In genomic region chr21:27653481-27653880, GRCh38 we compare ENCODE assay signal across 22 cellular contexts.
"Had no signal": no experiment of that assay in that cellular context is flagged by ENCODE, and none has a peak within 500 bp of the region (broad histone marks: within the 10 kb centered on the region; RNA-seq: fewer than 3 reads in every experiment).

No MANE protein-coding gene starts in this region.

- ATAC-seq: effector memory CD8-positive, alpha-beta T cell; gastrocnemius medialis; heart left ventricle; left cardiac atrium; left lung; left ventricle myocardium superior; lower lobe of right lung; naive thymus-derived CD4-positive, alpha-beta T cell had no signal

- H3K4me1 Mint-ChIP-seq: endodermal cell; immature natural killer cell; memory B cell; naive thymus-derived CD4-positive, alpha-beta T cell had no signal

- H2AFZ ChIP-seq: hepatocyte had no signal

- H3K79me2 ChIP-seq: hepatocyte had no signal

- DNase-seq: colonic mucosa; cortex of kidney; effector CD8-positive, alpha-beta T cell; effector memory CD8-positive, alpha-beta T cell; endodermal cell; foreskin melanocyte; gastrocnemius medialis; heart left ventricle; hypothalamus; immature natural killer cell; islet precursor cell; left cardiac atrium; left lung; left ventricle myocardium superior; lower lobe of right lung; mesendoderm; midbrain; naive thymus-derived CD4-positive, alpha-beta T cell had no signal

- H3K27me3 Mint-ChIP-seq: dendritic cell treated with granulocyte-macrophage colony-stimulating factor and Interleukin-4, amounts not matched to agents 40 ng/mL and 50 ng/mL, for 4 days; effector memory CD8-positive, alpha-beta T cell; memory B cell; naive thymus-derived CD4-positive, alpha-beta T cell had no signal

- H3K36me3 Mint-ChIP-seq: immature natural killer cell; memory B cell; naive thymus-derived CD4-positive, alpha-beta T cell had no signal

- H3K36me3 ChIP-seq: colonic mucosa, esophagus muscularis mucosa, gastrocnemius medialis, heart left ventricle, left lung, lower lobe of right lung had no signal

- H3K4me3 Mint-ChIP-seq: dendritic cell treated with granulocyte-macrophage colony-stimulating factor and Interleukin-4, amounts not matched to agents 40 ng/mL and 50 ng/mL, for 4 days; effector memory CD8-positive, alpha-beta T cell; endodermal cell; immature natural killer cell; memory B cell; naive thymus-derived CD4-positive, alpha-beta T cell had no signal

- H3K27ac Mint-ChIP-seq: dendritic cell treated with granulocyte-macrophage colony-stimulating factor and Interleukin-4, amounts not matched to agents 40 ng/mL and 50 ng/mL, for 4 days; effector memory CD8-positive, alpha-beta T cell; endodermal cell; immature natural killer cell; memory B cell; naive thymus-derived CD4-positive, alpha-beta T cell had no signal

- H3K9me3 Mint-ChIP-seq: dendritic cell treated with granulocyte-macrophage colony-stimulating factor and Interleukin-4, amounts not matched to agents 40 ng/mL and 50 ng/mL, for 4 days; effector memory CD8-positive, alpha-beta T cell had no signal

- H3K27ac ChIP-seq: colonic mucosa, esophagus muscularis mucosa, gastrocnemius medialis, heart left ventricle, hepatocyte, left lung, lower lobe of right lung had no signal

- H3K4me3 ChIP-seq: colonic mucosa, esophagus muscularis mucosa, gastrocnemius medialis, heart left ventricle, hepatocyte, left lung, lower lobe of right lung had no signal

- H3K4me2 ChIP-seq: hepatocyte had no signal

- H3K9me3 ChIP-seq: colonic mucosa, esophagus muscularis mucosa, gastrocnemius medialis, heart left ventricle, left lung, lower lobe of right lung had no signal

- H3K27me3 ChIP-seq: colonic mucosa, esophagus muscularis mucosa, gastrocnemius medialis, heart left ventricle, hepatocyte, left lung had no signal

- H3K4me1 ChIP-seq: colonic mucosa, esophagus muscularis mucosa, gastrocnemius medialis, heart left ventricle, left lung, lower lobe of right lung had no signal
